28 cellular contexts compared by ENCODE assay signal in genomic region chrX:112313201-112313600, GRCh38.
"Had no signal": no experiment of that assay in that cellular context is flagged by ENCODE, and none has a peak within 500 bp of the region (broad histone marks: within the 10 kb centered on the region; RNA-seq: fewer than 3 reads in every experiment).

No MANE protein-coding gene starts in this region.

- H3K4me3 ChIP-seq: Peyer's patch, SJSA1 had no signal

- H3K4me1 ChIP-seq: Peyer's patch, SJSA1 had no signal

- H3K27me3 ChIP-seq: Peyer's patch, SJSA1 had no signal

- H3K27ac ChIP-seq: Peyer's patch, SJSA1 had no signal

- H3K9ac ChIP-seq: SK-N-SH had no signal

- H3K4me2 ChIP-seq: SK-N-SH had no signal

- DNase-seq: Karpas-422, MM.1S, MV-4-11, NCI-H1092, NCI-H1105, NCI-H1417 treated with DMSO at 0.1 percent for 48 hours, NCI-H1436 treated with DMSO at 0.1 percent for 48 hours, NCI-H1694 treated with DMSO at 0.1 percent for 48 hours, NCI-H187 treated with DMSO at 0.1 percent for 48 hours, NCI-H2029, NCI-H2081, NCI-H2171 treated with DMSO at 0.1 percent for 48 hours, NCI-H2227 treated with DMSO at 0.1 percent for 48 hours, NCI-H345, NCI-H446, NCI-H510A treated with DMSO at 0.1 percent for 48 hours, NCI-H524 treated with DMSO at 0.1 percent for 48 hours, NCI-H526 treated with DMSO at 0.1 percent for 48 hours, NCI-H82, PC-3, Peyer's patch, Right ventricle myocardium superior, RPMI8226, SHP77 treated with DMSO at 0.1 percent for 48 hours, SK-N-SH, SW 1271, T-helper 1 cell had no signal

- H3K36me3 ChIP-seq: Peyer's patch, SJSA1 had no signal

- ATAC-seq: PC-3 had no signal

- H3K9me3 ChIP-seq: Peyer's patch, SJSA1, SK-N-SH had no signal
